10 cellular contexts compared by ENCODE assay signal in genomic region chr11:126145954-126146353, GRCh38.
"Had no signal": no experiment of that assay in that cellular context is flagged by ENCODE, and none has a peak within 500 bp of the region (broad histone marks: within the 10 kb centered on the region; RNA-seq: fewer than 3 reads in every experiment).

No MANE protein-coding gene starts in this region.

- DNase-seq: activated CD4-positive, CD25-positive, alpha-beta regulatory T cell treated with anti-CD3 and anti-CD28 coated beads, Interleukin-2, amount 50 U/mL, for 72 hours; activated naive CD4-positive, alpha-beta T cell; mucosa of descending colon; naive thymus-derived CD4-positive, alpha-beta T cell; stimulated activated CD4-positive, alpha-beta T cell treated with anti-CD3 and anti-CD28 coated beads, Interleukin-1b, Interleukin-23, amount 100 ng/mL, for 48 hours; stimulated activated naive CD8-positive, alpha-beta T cell treated with anti-CD3 and anti-CD28 coated beads, Interleukin-15, amount 100 ng/mL, for 72 hours; upper lobe of right lung had no signal

- H3K27me3 ChIP-seq: upper lobe of right lung had no signal

- H3K4me1 ChIP-seq: prostate gland had no signal

- ATAC-seq: mucosa of descending colon; naive thymus-derived CD4-positive, alpha-beta T cell had no signal

- H3K4me3 ChIP-seq: mucosa of descending colon, prostate gland, upper lobe of right lung had no signal

- H3K9me3 ChIP-seq: mucosa of descending colon, prostate gland, upper lobe of right lung had no signal

- H3K27ac Mint-ChIP-seq: activated T-helper 1 cell treated with anti-CD3 and anti-CD28 coated beads, Interleukin-12 subunit alpha, Interleukin-12 subunit beta, Interleukin-2, Interleukin-4 antibody, amounts not matched to agents 30 ng/mL and 10 ng/mL and 1 ng/mL, durations not matched to agents 14 hours and 24 hours and 36 hours; dendritic cell treated with granulocyte-macrophage colony-stimulating factor and Interleukin-4, amounts not matched to agents 40 ng/mL and 50 ng/mL, for 4 days; naive thymus-derived CD4-positive, alpha-beta T cell; stimulated activated naive CD8-positive, alpha-beta T cell treated with anti-CD3 and anti-CD28 coated beads, Interleukin-15, amount 100 ng/mL, for 72 hours had no signal

- H3K4me3 Mint-ChIP-seq: activated T-helper 1 cell treated with anti-CD3 and anti-CD28 coated beads, Interleukin-12 subunit alpha, Interleukin-12 subunit beta, Interleukin-2, Interleukin-4 antibody, amounts not matched to agents 30 ng/mL and 10 ng/mL and 1 ng/mL, durations not matched to agents 14 hours and 24 hours and 36 hours; dendritic cell treated with granulocyte-macrophage colony-stimulating factor and Interleukin-4, amounts not matched to agents 40 ng/mL and 50 ng/mL, for 4 days; naive thymus-derived CD4-positive, alpha-beta T cell; stimulated activated naive CD8-positive, alpha-beta T cell treated with anti-CD3 and anti-CD28 coated beads, Interleukin-15, amount 100 ng/mL, for 72 hours had no signal

- H3K27ac ChIP-seq: prostate gland, upper lobe of right lung had no signal

- H3K9me3 Mint-ChIP-seq: activated T-helper 1 cell treated with anti-CD3 and anti-CD28 coated beads, Interleukin-12 subunit alpha, Interleukin-12 subunit beta, Interleukin-2, Interleukin-4 antibody, amounts not matched to agents 30 ng/mL and 10 ng/mL and 1 ng/mL, durations not matched to agents 14 hours and 24 hours and 36 hours; dendritic cell treated with granulocyte-macrophage colony-stimulating factor and Interleukin-4, amounts not matched to agents 40 ng/mL and 50 ng/mL, for 4 days; stimulated activated naive CD8-positive, alpha-beta T cell treated with anti-CD3 and anti-CD28 coated beads, Interleukin-15, amount 100 ng/mL, for 72 hours had no signal

- H3K36me3 ChIP-seq: prostate gland, upper lobe of right lung had no signal
